ENCODE assay signal across 25 cellular contexts in the genomic region with DNA sequence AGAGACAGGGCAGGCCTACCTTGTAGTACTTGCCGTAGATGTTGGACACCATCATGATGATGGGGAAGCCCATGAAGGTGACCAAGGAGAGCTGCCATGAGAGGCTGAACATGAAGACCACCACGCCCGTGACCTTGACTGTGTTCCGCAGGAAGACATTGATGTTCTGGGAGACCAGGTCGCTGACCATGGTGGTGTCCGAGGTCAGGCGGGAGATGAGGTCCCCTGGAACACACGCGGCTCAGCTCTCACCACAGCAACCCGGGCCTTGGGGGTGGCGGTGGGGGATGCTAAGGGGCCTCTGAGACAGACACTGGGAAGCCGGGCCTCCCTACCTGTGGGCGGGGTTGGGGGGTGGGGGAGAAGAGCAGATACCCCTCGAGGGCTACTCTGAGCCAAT. TPM values are rescaled to one million over a fixed set of nuclear protein-coding genes. Genes with fewer than 3 reads are reported as not detected.
DNase-seq lines count a peak whose midpoint lies in the region; ATAC-seq, FAIRE-seq and TF ChIP-seq lines count a peak whose summit lies in the region.
"Had no signal": no experiment of that assay in that cellular context is flagged by ENCODE, and none has a peak within 500 bp of the region (broad histone marks: within the 10 kb centered on the region; RNA-seq: fewer than 3 reads in every experiment).

No MANE protein-coding gene starts in this region.

- H3K9me2 ChIP-seq in SK-N-SH: no peaks in the 10 kb centered on the region

- TF ChIP-seq RAD21 in SK-N-SH (IDR thresholded peaks at IDR 0.05; ENCODE audit: low read length): no peak

- no peaks in the 10 kb centered on the region for H3K9me3 Mint-ChIP-seq in effector memory CD8-positive, alpha-beta T cell
- H3K9me3 Mint-ChIP-seq in stimulated activated effector memory CD8-positive, alpha-beta T cell treated with anti-CD3 and anti-CD28 coated beads, Interleukin-12 subunit alpha, Interleukin-12 subunit beta, amount 100 ng/mL, for 72 hours: no peaks in the 10 kb centered on the region
- H3K9me3 Mint-ChIP-seq: CD8-positive, alpha-beta T cell; IgD-negative memory B cell had no signal

- H3K79me2 ChIP-seq in SK-N-SH (ENCODE audit: insufficient read depth): no peaks in the 10 kb centered on the region

- H3K27ac Mint-ChIP-seq in effector memory CD8-positive, alpha-beta T cell: peak overlapping the region; percentile 27 to 29
- peak overlapping the region; percentile 74 for H3K27ac Mint-ChIP-seq in stimulated activated effector memory CD8-positive, alpha-beta T cell treated with anti-CD3 and anti-CD28 coated beads, Interleukin-12 subunit alpha, Interleukin-12 subunit beta, amount 100 ng/mL, for 72 hours
- H3K27ac Mint-ChIP-seq: CD8-positive, alpha-beta T cell; IgD-negative memory B cell had no signal

- H3K4me1 ChIP-seq in SK-N-SH (ENCODE audit: control insufficient read depth in 1 of 2, insufficient read depth in 2 of 2, low read depth in 1 of 2, low read length in 1 of 2): peaks cover 0 to 27% of the 10 kb centered on the region in 2 experiments; a peak in 2 of 4 replicates

- no peak overlapping the region for H3K4me2 ChIP-seq in SK-N-SH

- in situ Hi-C loops in G401 (cut with HindIII; ENCODE audit: low sequenced_read_pairs): loop anchor here (5.0 kb wide), 1 partner anchor 66 kb away; no protein-coding TSS in a partner anchor

- no peak overlapping the region for H3K9ac ChIP-seq in SK-N-SH

- no peak for TF ChIP-seq CTCF in SK-N-SH (IDR thresholded peaks at IDR 0.05)

- CTCF ChIA-PET in SK-N-SH (lab: Yijun Ruan, JAX): interaction anchor here (0.8 to 13.7 kb wide), 6 partner anchors 24 to 312 kb away, joined by 3 to 148 read pairs (median 3); no protein-coding TSS in a partner anchor

- no peak for TF ChIP-seq EP300 in SK-N-SH (IDR thresholded peaks at IDR 0.05; ENCODE audit: borderline replicate concordance in 1 of 2, low read depth in 1 of 2, low read length in 1 of 2)

- WGBS in SK-N-SH (ENCODE audit: low lambda C conversion rate): 93% methylated on average over 8 of the region's 14 CpGs

- no peak for FAIRE-seq in GM12891 (lab: Jason Lieb, UNC)
- FAIRE-seq: D721Med had no signal

- no peak overlapping the region for H3K4me3 Mint-ChIP-seq in effector memory CD8-positive, alpha-beta T cell
- no peak overlapping the region for H3K4me3 Mint-ChIP-seq in stimulated activated effector memory CD8-positive, alpha-beta T cell treated with anti-CD3 and anti-CD28 coated beads, Interleukin-12 subunit alpha, Interleukin-12 subunit beta, amount 100 ng/mL, for 72 hours
- H3K4me3 Mint-ChIP-seq: CD8-positive, alpha-beta T cell had no signal

- no peak overlapping the region for H3K4me3 ChIP-seq in SK-N-SH (ENCODE audit: low read depth in 2 of 2, low read length in 1 of 2)
- no peak overlapping the region for H3K4me3 ChIP-seq in H7 (ENCODE audit: insufficient read depth, low read depth, low read length)
- H3K4me3 ChIP-seq: BLaER1 treated with 17β-estradiol and CSF1 and Interleukin-3, amounts not matched to agents 10 nM and 100 nM; SK-N-MC had no signal

- H3K36me3 ChIP-seq in SK-N-SH (replicated peaks in 1 of 2; ENCODE audit: control insufficient read depth in 1 of 2, insufficient read depth in 2 of 2, low read length in 1 of 2) (no peaks in the 10 kb centered on the region), H7 (replicated peaks; ENCODE audit: control insufficient read depth, insufficient read depth, low read length) (no peaks in the 10 kb centered on the region)

- no peak overlapping the region for H3K27ac ChIP-seq in SK-N-SH (ENCODE audit: low read depth in 2 of 2, low read length in 1 of 2)
- H3K27ac ChIP-seq: 22Rv1, SK-N-MC had no signal

- H3K4me1 Mint-ChIP-seq in effector memory CD8-positive, alpha-beta T cell (ENCODE audit: low read depth in 2 of 2): peaks cover 19 to 24% of the 10 kb centered on the region in 2 donors
- peaks cover 42% of the 10 kb centered on the region for H3K4me1 Mint-ChIP-seq in stimulated activated effector memory CD8-positive, alpha-beta T cell treated with anti-CD3 and anti-CD28 coated beads, Interleukin-12 subunit alpha, Interleukin-12 subunit beta, amount 100 ng/mL, for 72 hours

- no peak overlapping the region for H2AFZ ChIP-seq in SK-N-SH (ENCODE audit: low read depth)

- peaks cover 22% of the 10 kb centered on the region for H3F3A ChIP-seq in SK-N-SH (replicated peaks; ENCODE audit: insufficient read depth)

- no peaks in the 10 kb centered on the region for H4K20me1 ChIP-seq in SK-N-SH (ENCODE audit: insufficient read depth)

- peaks cover 10% of the 10 kb centered on the region for H3K36me3 Mint-ChIP-seq in effector memory CD8-positive, alpha-beta T cell (ENCODE audit: insufficient read depth)
- no peaks in the 10 kb centered on the region for H3K36me3 Mint-ChIP-seq in stimulated activated effector memory CD8-positive, alpha-beta T cell treated with anti-CD3 and anti-CD28 coated beads, Interleukin-12 subunit alpha, Interleukin-12 subunit beta, amount 100 ng/mL, for 72 hours
- H3K36me3 Mint-ChIP-seq: IgD-negative memory B cell had no signal

- no peak for DNase-seq in SK-N-SH
- DNase-seq in H7: peak; percentile 51
- DNase-seq in effector memory CD8-positive, alpha-beta T cell: no peak
- no peak for DNase-seq in stimulated activated effector memory CD8-positive, alpha-beta T cell treated with anti-CD3 and anti-CD28 coated beads, Interleukin-12 subunit alpha, Interleukin-12 subunit beta, amount 100 ng/mL, for 72 hours (ENCODE audit: low spot score in 2 of 2)
- DNase-seq in erythroblast (lab: John Stamatoyannopoulos, UW): no peak
- no peak for DNase-seq in G401 (ENCODE audit: low spot score)
- DNase-seq in GM12891 (ENCODE audit: insufficient read length, low spot score): no peak
- DNase-seq: ACHN; CD8-positive, alpha-beta T cell; DMS53; GF-D8; Karpas-422; NCI-H1694; NCI-H2081; NCI-H2171; NCI-H345; NCI-H524; OCI-M1; SHP77 treated with DMSO at 0.1 percent for 48 hours had no signal

- ATAC-seq in SK-N-SH treated with all-trans-retinoic acid at 6 μM for 48 hours: no peak
- no peak for ATAC-seq in effector memory CD8-positive, alpha-beta T cell (replicated peaks)
- no peak for ATAC-seq in stimulated activated effector memory CD8-positive, alpha-beta T cell treated with anti-CD3 and anti-CD28 coated beads, Interleukin-12 subunit alpha, Interleukin-12 subunit beta, amount 100 ng/mL, for 72 hours
- ATAC-seq: CD8-positive, alpha-beta T cell had no signal

- H3K27me3 ChIP-seq in SK-N-SH (ENCODE audit: insufficient read depth) (no peaks in the 10 kb centered on the region), H7 (ENCODE audit: control insufficient read depth, insufficient read depth, low read length) (no peaks in the 10 kb centered on the region)
- H3K27me3 ChIP-seq: BLaER1 treated with 17β-estradiol and CSF1 and Interleukin-3, amounts not matched to agents 10 nM and 100 nM had no signal

- no peaks in the 10 kb centered on the region for H3K9me3 ChIP-seq in SK-N-SH
- H3K9me3 ChIP-seq: BLaER1 treated with 17β-estradiol and CSF1 and Interleukin-3, amounts not matched to agents 10 nM and 100 nM had no signal

- POLR2A ChIA-PET in SK-N-SH (lab: Yijun Ruan, JAX): no interaction called here

- TF ChIP-seq POLR2A in erythroblast (IDR thresholded peaks at IDR 0.05; ENCODE audit: low read length) (no peak), GM12891 (IDR thresholded peaks at IDR 0.05; ENCODE audit: low read depth, low read length) (no peak)

- no peaks in the 10 kb centered on the region for H3K27me3 Mint-ChIP-seq in effector memory CD8-positive, alpha-beta T cell
- H3K27me3 Mint-ChIP-seq: IgD-negative memory B cell had no signal

TF ChIP-seq in SK-N-SH, 30 proteins besides CTCF, POLR2A, EP300 and RAD21 (continues in another document):
- TF ChIP-seq NRF1 (IDR thresholded peaks at IDR 0.05; ENCODE audit: low read depth, low read length): no peak
- no peak for TF ChIP-seq SIN3A (IDR thresholded peaks at IDR 0.05; ENCODE audit: borderline replicate concordance, low read depth, low read length)

TF ChIP-seq in SK-N-SH treated with all-trans-retinoic acid at 6 μM for 48 hours, 23 proteins besides CTCF, POLR2A, EP300 and RAD21 (continues in another document):
- TF ChIP-seq ZC3H10 (CRISPR knock-in tag; IDR thresholded peaks at IDR 0.05) (no peak), SNAI2 (CRISPR knock-in tag; IDR thresholded peaks at IDR 0.05) (no peak), ISL1 (CRISPR knock-in tag; IDR thresholded peaks at IDR 0.05) (no peak), TOX (CRISPR knock-in tag; IDR thresholded peaks at IDR 0.05; ENCODE audit: borderline replicate concordance) (no peak), ESRRG (CRISPR knock-in tag; IDR thresholded peaks at IDR 0.05) (no peak)

TF ChIP-seq in GM12891, 5 proteins besides CTCF, POLR2A, EP300 and RAD21:
- no peak for TF ChIP-seq POU2F2 (IDR thresholded peaks at IDR 0.05; ENCODE audit: low read depth, low read length)
- TF ChIP-seq POLR2AphosphoS5 (IDR thresholded peaks at IDR 0.05; ENCODE audit: low read depth, low read length): no peak
- no peak for TF ChIP-seq SPI1 (IDR thresholded peaks at IDR 0.05; ENCODE audit: low read depth, low read length)
- no peak for TF ChIP-seq TAF1 (IDR thresholded peaks at IDR 0.05; ENCODE audit: low read depth, low read length)

RNA-seq across cellular contexts. Expression of gene ABCB9, which starts 17.7 kb away (rescaled TPM):
- polyA plus RNA-seq in SK-N-SH (2012; rRNA removed): 6.2 and 7.6 TPM in 2 replicates
- polyA plus RNA-seq in SK-N-SH (2012; cell fraction: cytosol; rRNA removed): 1.9 and 3.6 TPM in 2 replicates
- 14.0 and 14.7 TPM in 2 replicates for polyA plus RNA-seq in SK-N-SH (2012; cell fraction: nucleus; rRNA removed)
- 1.7 and 3.0 TPM in 2 replicates for total RNA-seq in H7 (2014; rRNA removed; shearing (Covaris generic))
- 3.8 and 7.4 TPM in 2 replicates for total RNA-seq in G401 (2014; rRNA removed; shearing (Covaris generic))
- polyA plus RNA-seq in GM12891 (2012; ENCODE audit: low read depth, missing spikeins): 1.3 TPM

RNA-seq across cellular contexts. Expression of gene OGFOD2, which starts 26.4 kb away (rescaled TPM):
- 22.0 and 25.6 TPM in 2 replicates for polyA plus RNA-seq in SK-N-SH (2012; rRNA removed)
- 7.8 and 13.0 TPM in 2 replicates for polyA plus RNA-seq in SK-N-SH (2012; cell fraction: cytosol; rRNA removed)
- 110 and 155 TPM in 2 replicates for polyA plus RNA-seq in SK-N-SH (2012; cell fraction: nucleus; rRNA removed)
- 17.8 and 23.4 TPM in 2 replicates for total RNA-seq in H7 (2014; rRNA removed; shearing (Covaris generic))
- total RNA-seq in G401 (2014; rRNA removed; shearing (Covaris generic)): 23.6 and 45.3 TPM in 2 replicates
- polyA plus RNA-seq in GM12891 (2012; ENCODE audit: low read depth, missing spikeins): 14.0 TPM

RNA-seq across cellular contexts. Expression of gene ARL6IP4, which starts 31.9 kb away (rescaled TPM):
- 321 and 370 TPM in 2 replicates for polyA plus RNA-seq in SK-N-SH (2012; rRNA removed)
- 311 and 326 TPM in 2 replicates for polyA plus RNA-seq in SK-N-SH (2012; cell fraction: cytosol; rRNA removed)
- 430 and 534 TPM in 2 replicates for polyA plus RNA-seq in SK-N-SH (2012; cell fraction: nucleus; rRNA removed)
- total RNA-seq in H7 (2014; rRNA removed; shearing (Covaris generic)): 203 and 220 TPM in 2 replicates
- 315 and 347 TPM in 2 replicates for total RNA-seq in G401 (2014; rRNA removed; shearing (Covaris generic))
- 194 TPM for polyA plus RNA-seq in GM12891 (2012; ENCODE audit: low read depth, missing spikeins)

RNA-seq across cellular contexts. Expression of gene VPS37B, which starts 52.7 kb away (rescaled TPM):
- polyA plus RNA-seq in SK-N-SH (2012; rRNA removed): 20.9 and 41.1 TPM in 2 replicates
- 28.4 and 30.0 TPM in 2 replicates for polyA plus RNA-seq in SK-N-SH (2012; cell fraction: cytosol; rRNA removed)
- polyA plus RNA-seq in SK-N-SH (2012; cell fraction: nucleus; rRNA removed): 28.8 and 35.8 TPM in 2 replicates
- 14.7 and 20.9 TPM in 2 replicates for total RNA-seq in H7 (2014; rRNA removed; shearing (Covaris generic))
- 38.3 and 53.4 TPM in 2 replicates for total RNA-seq in G401 (2014; rRNA removed; shearing (Covaris generic))
- 20.8 TPM for polyA plus RNA-seq in GM12891 (2012; ENCODE audit: low read depth, missing spikeins)
